1 cellular context compared by ENCODE assay signal in genomic region chr22:38314992-38315800, GRCh38.
TF ChIP-seq lines count a peak whose summit lies in the region.

No MANE protein-coding gene starts in this region.

TF ChIP-seq in HepG2, 621 proteins besides CTCF, POLR2A, EP300 and RAD21 (continued from another document and continues in another):
- 0 out of 2 replicates have a peak, but pooled peaks have one; percentile 11 for TF ChIP-seq HDAC1 (CRISPR knock-in tag; IDR thresholded peaks at IDR 0.05)
- no peak for TF ChIP-seq ZNF761 (CRISPR knock-in tag; conservative IDR thresholded peaks at IDR 0.05)
- TF ChIP-seq RORA (CRISPR knock-in tag; IDR thresholded peaks at IDR 0.05) = no peak
- TF ChIP-seq FOXK1 (CRISPR knock-in tag; IDR thresholded peaks at IDR 0.05; ENCODE audit: borderline replicate concordance, low read depth) = peak; percentile 66; the same call in 1 of the 2 replicates
- no peak for TF ChIP-seq REL (CRISPR knock-in tag; conservative IDR thresholded peaks at IDR 0.05)
- peak; percentile 85 for TF ChIP-seq ZNF687 (CRISPR knock-in tag; IDR thresholded peaks at IDR 0.05)
- TF ChIP-seq CCAR2 (optimal IDR thresholded peaks at IDR 0.05; ENCODE audit: low read depth, low read length) = no peak
- no peak for TF ChIP-seq MZF1 (CRISPR knock-in tag; IDR thresholded peaks at IDR 0.05; ENCODE audit: borderline replicate concordance)
- TF ChIP-seq ZNF549 (CRISPR knock-in tag; IDR thresholded peaks at IDR 0.05) = no peak
- 0 out of 2 replicates have a peak, but pooled peaks have one; percentile 66 for TF ChIP-seq SPEN (CRISPR knock-in tag; IDR thresholded peaks at IDR 0.05; ENCODE audit: low read depth)
- TF ChIP-seq SOX13 (IDR thresholded peaks at IDR 0.05) = no peak
- peak in 1 of 2 experiments; percentile 13; a peak in 1 of 4 replicates for TF ChIP-seq SOX13 (CRISPR knock-in tag; conservative IDR thresholded peaks at IDR 0.05 in 1 of 2, IDR thresholded peaks at IDR 0.05 in 1 of 2)
- TF ChIP-seq GRHL1 (CRISPR knock-in tag; conservative IDR thresholded peaks at IDR 0.05) = no peak
- TF ChIP-seq TEAD2 (CRISPR knock-in tag; IDR thresholded peaks at IDR 0.05) = no peak
- 0 out of 2 replicates have a peak, but pooled peaks have one; percentile 22 for TF ChIP-seq ZFY (CRISPR knock-in tag; IDR thresholded peaks at IDR 0.05)
- no peak for TF ChIP-seq ZNF670 (CRISPR knock-in tag; IDR thresholded peaks at IDR 0.05; ENCODE audit: borderline replicate concordance)
- TF ChIP-seq ZNF496 (CRISPR knock-in tag; IDR thresholded peaks at IDR 0.05; ENCODE audit: insufficient replicate concordance) = no peak
- TF ChIP-seq ZNF83 (CRISPR knock-in tag; IDR thresholded peaks at IDR 0.05; ENCODE audit: borderline replicate concordance) = 0 out of 2 replicates have a peak, but pooled peaks have one; percentile 31
- no peak for TF ChIP-seq TRAFD1 (CRISPR knock-in tag; IDR thresholded peaks at IDR 0.05; ENCODE audit: borderline replicate concordance)
- TF ChIP-seq PHF20 (CRISPR knock-in tag; IDR thresholded peaks at IDR 0.05) = 0 out of 2 replicates have a peak, but pooled peaks have one; percentile 41
- TF ChIP-seq ZNF772 (CRISPR knock-in tag; IDR thresholded peaks at IDR 0.05) = no peak
- TF ChIP-seq SIX4 (CRISPR knock-in tag; IDR thresholded peaks at IDR 0.05) = no peak
- no peak for TF ChIP-seq RAD51 (IDR thresholded peaks at IDR 0.05; ENCODE audit: borderline replicate concordance)
- TF ChIP-seq ZNF672 (CRISPR knock-in tag; IDR thresholded peaks at IDR 0.05) = no peak
- peak; percentile 83 for TF ChIP-seq FOXA3 (CRISPR knock-in tag; IDR thresholded peaks at IDR 0.05)
- TF ChIP-seq ZNF414 (CRISPR knock-in tag; IDR thresholded peaks at IDR 0.05) = no peak
- TF ChIP-seq RARA (CRISPR knock-in tag; IDR thresholded peaks at IDR 0.05) = peak; percentile 39; the same call in 1 of the 2 replicates
- no peak for TF ChIP-seq SMARCC2 (IDR thresholded peaks at IDR 0.05)
- TF ChIP-seq ZNF225 (CRISPR knock-in tag; IDR thresholded peaks at IDR 0.05) = peak; percentile 32; the same call in 1 of the 2 replicates
- peak; percentile 48; the same call in 1 of the 2 replicates for TF ChIP-seq ZBTB38 (CRISPR knock-in tag; IDR thresholded peaks at IDR 0.05)
- no peak for TF ChIP-seq SIN3B (IDR thresholded peaks at IDR 0.05; ENCODE audit: low read length)
- peak; percentile 97 for TF ChIP-seq HNRNPL (IDR thresholded peaks at IDR 0.05; ENCODE audit: low read depth, low read length)
- peak; percentile 36; the same call in 1 of the 2 replicates for TF ChIP-seq ZNF292 (CRISPR knock-in tag; IDR thresholded peaks at IDR 0.05; ENCODE audit: borderline replicate concordance, low read depth)
- TF ChIP-seq ZBTB3 (CRISPR knock-in tag; IDR thresholded peaks at IDR 0.05; ENCODE audit: borderline replicate concordance, low read depth) = no peak
- TF ChIP-seq ADNP (CRISPR knock-in tag; IDR thresholded peaks at IDR 0.05) = no peak
- TF ChIP-seq ZMAT5 (CRISPR knock-in tag; IDR thresholded peaks at IDR 0.05; ENCODE audit: borderline replicate concordance, low read depth) = no peak
- no peak for TF ChIP-seq ZNF276 (CRISPR knock-in tag; IDR thresholded peaks at IDR 0.05; ENCODE audit: low read depth)
- no peak for TF ChIP-seq ZBTB46 (CRISPR knock-in tag; IDR thresholded peaks at IDR 0.05; ENCODE audit: borderline replicate concordance)
- no peak for TF ChIP-seq REST (IDR thresholded peaks at IDR 0.05; ENCODE audit: borderline replicate concordance in 1 of 2, low read depth in 1 of 2, low read length in 2 of 2)
- no peak for TF ChIP-seq ZNF17 (CRISPR knock-in tag; IDR thresholded peaks at IDR 0.05)
- TF ChIP-seq RCOR2 (CRISPR knock-in tag; IDR thresholded peaks at IDR 0.05) = no peak
- TF ChIP-seq SRSF1 (optimal IDR thresholded peaks at IDR 0.05; ENCODE audit: low read depth, low read length) = peak; percentile 86
- no peak for TF ChIP-seq HNRNPH1 (optimal IDR thresholded peaks at IDR 0.05; ENCODE audit: low read depth, low read length)
- no peak for TF ChIP-seq RXRA (CRISPR knock-in tag; IDR thresholded peaks at IDR 0.05)
- no peak for TF ChIP-seq EZH2 (conservative IDR thresholded peaks at IDR 0.05; ENCODE audit: low read depth, low read length)
- TF ChIP-seq MIER3 (CRISPR knock-in tag; IDR thresholded peaks at IDR 0.05; ENCODE audit: borderline replicate concordance) = no peak
- no peak for TF ChIP-seq ATF7-NPFF (CRISPR knock-in tag; IDR thresholded peaks at IDR 0.05; ENCODE audit: low read depth)
- 0 out of 2 replicates have a peak, but pooled peaks have one; percentile 23 for TF ChIP-seq ZNF350 (CRISPR knock-in tag; IDR thresholded peaks at IDR 0.05; ENCODE audit: borderline replicate concordance, low read depth)
- no peak for TF ChIP-seq ZFP37 (CRISPR knock-in tag; IDR thresholded peaks at IDR 0.05; ENCODE audit: borderline replicate concordance)
- TF ChIP-seq ISX (CRISPR knock-in tag; conservative IDR thresholded peaks at IDR 0.05) = no peak
